1 cellular context compared by ENCODE assay signal in the genomic region with DNA sequence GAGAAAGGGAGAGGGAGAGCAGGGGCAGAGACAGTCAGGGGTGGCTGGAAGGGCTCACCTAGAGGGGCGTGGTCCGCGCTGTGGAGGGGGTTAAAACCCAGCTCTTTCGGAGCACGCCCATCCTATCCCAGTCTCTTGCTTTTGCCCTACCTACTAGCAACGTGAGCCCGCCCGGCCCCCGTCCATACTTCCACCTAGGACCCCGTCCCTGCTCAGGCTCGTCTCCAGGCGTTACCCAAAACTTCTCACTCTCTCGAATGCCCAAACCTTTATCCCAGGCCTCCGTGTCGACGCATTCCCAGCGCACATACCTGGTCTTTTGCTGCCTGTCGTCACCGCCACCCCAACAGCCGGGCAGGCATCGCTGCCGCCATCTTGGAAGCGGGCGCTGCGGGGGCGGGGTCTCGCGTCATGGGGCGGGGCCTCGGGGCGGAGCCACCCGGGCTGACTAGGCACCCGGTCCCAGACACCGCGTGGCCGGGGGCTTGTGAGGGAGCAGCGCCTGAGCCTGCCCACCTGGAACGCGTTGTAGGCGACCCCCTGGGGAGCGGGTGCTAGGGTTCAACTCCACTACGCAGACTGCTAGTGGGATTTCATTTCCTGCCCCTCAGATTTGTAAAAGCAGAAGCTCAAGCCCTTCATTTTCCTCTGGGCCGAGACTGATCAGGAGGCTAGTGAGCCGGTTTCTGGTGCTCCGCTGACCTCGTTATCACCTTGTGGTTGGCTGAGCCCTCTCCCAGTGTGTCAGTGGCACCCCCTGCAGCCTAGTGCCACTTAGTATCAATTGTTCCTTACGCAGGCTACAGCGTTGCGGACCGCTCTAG.
TF ChIP-seq lines count a peak whose summit lies in the region.

A gene (minus strand): TSS at position 396 of the 824 bp plus-strand sequence. CDS start 1,447 bp downstream, outside the sequence.

TF ChIP-seq in H1, 55 proteins besides CTCF, POLR2A, EP300 and RAD21 (continued from another document):
- TF ChIP-seq, protein P1, sequence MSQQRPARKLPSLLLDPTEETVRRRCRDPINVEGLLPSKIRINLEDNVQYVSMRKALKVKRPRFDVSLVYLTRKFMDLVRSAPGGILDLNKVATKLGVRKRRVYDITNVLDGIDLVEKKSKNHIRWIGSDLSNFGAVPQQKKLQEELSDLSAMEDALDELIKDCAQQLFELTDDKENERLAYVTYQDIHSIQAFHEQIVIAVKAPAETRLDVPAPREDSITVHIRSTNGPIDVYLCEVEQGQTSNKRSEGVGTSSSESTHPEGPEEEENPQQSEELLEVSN (IDR thresholded peaks at IDR 0.05): peak; percentile 73
- TF ChIP-seq SP2 (IDR thresholded peaks at IDR 0.05; ENCODE audit: low read length): no peak
